In the genomic region with DNA sequence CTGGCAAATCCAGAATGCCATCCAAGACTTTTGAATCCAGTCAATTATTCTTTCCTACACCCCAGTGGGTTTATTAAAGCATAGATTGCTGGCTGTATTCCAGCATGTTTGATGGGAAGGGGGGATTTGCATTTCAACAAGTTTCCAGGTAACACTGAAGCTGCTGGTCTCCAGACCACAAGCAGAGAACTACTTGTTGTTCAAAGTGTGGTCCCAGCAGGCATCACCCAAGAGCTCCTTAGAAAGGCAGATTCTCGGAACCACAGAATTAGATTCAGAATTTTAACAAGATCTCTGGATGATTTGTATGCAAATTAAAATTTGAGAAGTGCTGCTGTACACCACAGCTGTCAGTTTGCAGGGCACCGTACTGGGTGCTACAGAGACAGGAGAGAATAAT, we compare ENCODE assay signal across 20 cellular contexts.
DNase-seq lines count a peak whose midpoint lies in the region; ATAC-seq and TF ChIP-seq lines count a peak whose summit lies in the region.
"Had no signal": no experiment of that assay in that cellular context is flagged by ENCODE, and none has a peak within 500 bp of the region (broad histone marks: within the 10 kb centered on the region; RNA-seq: fewer than 3 reads in every experiment).

No MANE protein-coding gene starts in this region.

- ATAC-seq in left lobe of liver, result no peak
- no peak for ATAC-seq in sciatic nerve
- ATAC-seq: Panc1 had no signal

- no peak overlapping the region for H3K27ac ChIP-seq in vagina
- H3K27ac ChIP-seq: HL-60, SJCRH30 had no signal

- no peak for TF ChIP-seq POLR2A in vagina (IDR thresholded peaks at IDR 0.05)

- no peak overlapping the region for H3K4me3 ChIP-seq in vagina
- H3K4me3 ChIP-seq: SJCRH30 had no signal

- no peak for TF ChIP-seq CTCF in vagina (IDR thresholded peaks at IDR 0.05)

- H3K27me3 ChIP-seq in vagina, result no peaks in the 10 kb centered on the region
- H3K27me3 ChIP-seq: SJCRH30 had no signal

- intact Hi-C loops in sciatic nerve (cut with DNase I) (no loop called here), vagina (cut with DNase I) (no loop called here)

- no peaks in the 10 kb centered on the region for H3K36me3 ChIP-seq in vagina
- H3K36me3 ChIP-seq: SJCRH30 had no signal

- H3K9me3 ChIP-seq in vagina, result no peaks in the 10 kb centered on the region
- H3K9me3 ChIP-seq: SJCRH30 had no signal

- no peaks in the 10 kb centered on the region for H3K4me1 ChIP-seq in vagina
- H3K4me1 ChIP-seq: SJCRH30 had no signal

- DNase-seq in NCI-H1048 (lab: John Stamatoyannopoulos, UW) (peak; percentile 21), NCI-H526 treated with DMSO at 0.1 percent for 48 hours (lab: John Stamatoyannopoulos, UW) (peak; percentile 86), iPS DF 19.7 (ENCODE audit: low read depth, low spot score) (peak; percentile 23), retina (no peak), left lobe of liver (ENCODE audit: low spot score) (no peak), sciatic nerve (ENCODE audit: low spot score) (no peak), vagina (ENCODE audit: extremely low spot score in 2 of 2) (no peak)
- DNase-seq: ACHN; C1 segment of cervical spinal cord; CD8-positive, alpha-beta memory T cell; DND-41; IMR-90; Karpas-422; NCI-H1436 treated with DMSO at 0.1 percent for 48 hours; NCI-H2029; NCI-H2171; NCI-H446 treated with DMSO at 0.1 percent for 48 hours; SJCRH30 had no signal

Comparison
In these comparisons a context has a peak if more than half of its experiments do, and no peak if none do; other contexts are left out.
1. DNase-seq: peak in NCI-H1048 (single experiment), NCI-H526 treated with DMSO at 0.1 percent for 48 hours (single experiment) and iPS DF 19.7 (single experiment); none in retina (single experiment), left lobe of liver (single experiment), sciatic nerve (single experiment) and vagina (0 of 2).